1 cellular context compared by ENCODE assay signal in genomic region chr6:64838726-64839125, GRCh38.
TF ChIP-seq lines count a peak whose summit lies in the region.

No MANE protein-coding gene starts in this region.

TF ChIP-seq in SK-N-SH treated with all-trans-retinoic acid at 6 μM for 48 hours, 23 proteins besides CTCF, POLR2A, EP300 and RAD21 (continued from another document):
- TF ChIP-seq PPARA (CRISPR knock-in tag; IDR thresholded peaks at IDR 0.05; ENCODE audit: borderline replicate concordance) (no peak), TSHZ2 (CRISPR knock-in tag; IDR thresholded peaks at IDR 0.05) (no peak), CSRNP3 (CRISPR knock-in tag; IDR thresholded peaks at IDR 0.05) (no peak)
TF ChIP-seq in SK-N-SH treated with all-trans-retinoic acid at 6 μM for 48 hours: peak in this region for 0.
